Comparison of ENCODE assay signal across 11 cellular contexts in genomic region chr20:63522091-63522868, GRCh38. TPM values are rescaled to one million over a fixed set of nuclear protein-coding genes. Genes with fewer than 3 reads are reported as not detected.
DNase-seq lines count a peak whose midpoint lies in the region; ATAC-seq and TF ChIP-seq lines count a peak whose summit lies in the region.
"Had no signal": no experiment of that assay in that cellular context is flagged by ENCODE, and none has a peak within 500 bp of the region (broad histone marks: within the 10 kb centered on the region; RNA-seq: fewer than 3 reads in every experiment).

No MANE protein-coding gene starts in this region.

- H3K4me2 ChIP-seq in mammary epithelial cell (ENCODE audit: insufficient read depth, low read depth, low read length) = peak overlapping the region; percentile 86

- dilution Hi-C loops in mammary epithelial cell (cut with HindIII; ENCODE audit: low sequenced_read_pairs) = no loop called here

- TF ChIP-seq CTCF in right atrium auricular region (IDR thresholded peaks at IDR 0.05) (no peak), mammary epithelial cell (conservative IDR thresholded peaks at IDR 0.05 in 1 of 2, IDR thresholded peaks at IDR 0.05 in 1 of 2; ENCODE audit: extremely low read depth in 1 of 2, insufficient read depth in 1 of 2, low read depth in 1 of 2, low read length in 2 of 2) (no peak), lower lobe of right lung (IDR thresholded peaks at IDR 0.05) (no peak), upper lobe of right lung (IDR thresholded peaks at IDR 0.05) (no peak)

- 67% methylated on average over 13 of the region's 13 CpGs for WGBS in mammary epithelial cell (ENCODE audit: low coverage, missing lambda C conversion rate)

- H3K27ac ChIP-seq in right atrium auricular region = no peak overlapping the region
- no peak overlapping the region for H3K27ac ChIP-seq in mammary epithelial cell (ENCODE audit: insufficient read depth, low read depth, low read length)
- H3K27ac ChIP-seq in lower lobe of right lung = no peak overlapping the region
- H3K27ac ChIP-seq in upper lobe of right lung = no peak overlapping the region
- H3K27ac ChIP-seq: thoracic aorta had no signal

- ATAC-seq in Right ventricle myocardium inferior (no peak), lower lobe of right lung (no peak), upper lobe of right lung (no peak), GM19324 (IDR thresholded peaks at IDR 0.05; ENCODE audit: low FRiP score, unreplicated experiment) (no peak)

- H4K20me1 ChIP-seq in mammary epithelial cell (ENCODE audit: insufficient read depth, low read length) = peaks cover 4% of the 10 kb centered on the region

- peak overlapping the region in 1 of 2 donors; percentile 87 for H3K4me3 ChIP-seq in right atrium auricular region
- peak overlapping the region; percentile 46 to 90 (median 46) for H3K4me3 ChIP-seq in mammary epithelial cell (replicated peaks in 1 of 3; ENCODE audit: insufficient read depth in 1 of 3, low read depth in 2 of 3, low read length in 3 of 3)
- peak overlapping the region; percentile 93 for H3K4me3 ChIP-seq in lower lobe of right lung
- H3K4me3 ChIP-seq in upper lobe of right lung = peak overlapping the region; percentile 87

- peaks cover 28% of the 10 kb centered on the region for H3K79me2 ChIP-seq in mammary epithelial cell (ENCODE audit: insufficient read depth, low read length)

- no peaks in the 10 kb centered on the region for H3K36me3 ChIP-seq in right atrium auricular region
- peaks cover 4% of the 10 kb centered on the region for H3K36me3 ChIP-seq in mammary epithelial cell (ENCODE audit: insufficient read depth, low read length)
- H3K36me3 ChIP-seq in lower lobe of right lung = peaks cover 19% of the 10 kb centered on the region
- H3K36me3 ChIP-seq in upper lobe of right lung = peaks cover 18% of the 10 kb centered on the region

- H3K27me3 ChIP-seq in right atrium auricular region (no peaks in the 10 kb centered on the region), mammary epithelial cell (ENCODE audit: insufficient read depth, low read length) (no peaks in the 10 kb centered on the region), lower lobe of right lung (ENCODE audit: low read depth) (no peaks in the 10 kb centered on the region), upper lobe of right lung (no peaks in the 10 kb centered on the region)

- no peak overlapping the region for H3K9ac ChIP-seq in mammary epithelial cell (ENCODE audit: insufficient read depth, low read length)

- no peak overlapping the region for H2AFZ ChIP-seq in mammary epithelial cell (ENCODE audit: low read depth, low read length)

- peaks cover 0 to 33% of the 10 kb centered on the region in 2 donors for H3K4me1 ChIP-seq in right atrium auricular region
- H3K4me1 ChIP-seq in mammary epithelial cell (ENCODE audit: insufficient read depth, low read length) = peaks cover 17% of the 10 kb centered on the region
- peaks cover 30% of the 10 kb centered on the region for H3K4me1 ChIP-seq in lower lobe of right lung
- peaks cover 21% of the 10 kb centered on the region for H3K4me1 ChIP-seq in upper lobe of right lung

- in situ Hi-C loops in mammary epithelial cell (cut with MboI; ENCODE audit: low sequenced_read_pairs in 2 of 2) = no loop called here

- CTCF ChIA-PET in mammary epithelial cell (lab: Charles Lee; ENCODE audit: low non-redundant PET) = no interaction called here

- DNase-seq in Right ventricle myocardium inferior (ENCODE audit: missing footprints) (peak; percentile 41), right atrium auricular region (ENCODE audit: low spot score) (no peak), mammary epithelial cell (no peak), lower lobe of right lung (no peak), upper lobe of right lung (no peak), HCEC 1CT (no peak), NCI-H524 (lab: John Stamatoyannopoulos, UW) (no peak)
- DNase-seq: activated gamma-delta T cell, NCI-H345 had no signal

- BruUV-seq in mammary epithelial cell (replicated peaks; lab: Mats Ljungman, UMichigan) = no TSS peak

- H3K9me3 ChIP-seq in right atrium auricular region = no peaks in the 10 kb centered on the region
- H3K9me3 ChIP-seq in mammary epithelial cell (replicated peaks; ENCODE audit: insufficient read depth, low read length) = peaks cover 5% of the 10 kb centered on the region
- H3K9me3 ChIP-seq in lower lobe of right lung = no peaks in the 10 kb centered on the region
- no peaks in the 10 kb centered on the region for H3K9me3 ChIP-seq in upper lobe of right lung
- H3K9me3 ChIP-seq: thoracic aorta had no signal

- intact Hi-C loops in Right ventricle myocardium inferior (cut with DNase I) = no loop called here
- intact Hi-C loops in mammary epithelial cell (cut with micrococcal nuclease) = no loop called here
- intact Hi-C loops in lower lobe of right lung (cut with DNase I) = no loop called here
- intact Hi-C loops in upper lobe of right lung (cut with DNase I) = no loop called here

RNA-seq across cellular contexts. Expression of gene PPDPF, which starts 1.7 kb away (rescaled TPM):
- 261 TPM for total RNA-seq in Right ventricle myocardium inferior
- total RNA-seq in right atrium auricular region = 100 to 1,000 TPM; 138 to 185 TPM
- 100 to 1,000 TPM; 148 to 355 TPM for total RNA-seq in mammary epithelial cell
- 62.8 TPM for polyA plus RNA-seq in mammary epithelial cell
- 38.1 TPM for polyA minus RNA-seq in mammary epithelial cell
- 305 TPM for total RNA-seq in lower lobe of right lung
- 355 TPM for total RNA-seq in upper lobe of right lung

RNA-seq across cellular contexts. Expression of gene PTK6, which starts 14.9 kb away (rescaled TPM):
- total RNA-seq in Right ventricle myocardium inferior (0.11 TPM), right atrium auricular region (not detected), mammary epithelial cell (1 to 10 TPM in 1 of 2 donors, under 1 TPM in 1; 0.83 to 1.1 TPM), lower lobe of right lung (4.2 TPM), upper lobe of right lung (4.9 TPM)
- 0.29 TPM for polyA plus RNA-seq in mammary epithelial cell
- 0.72 TPM for polyA minus RNA-seq in mammary epithelial cell

RNA-seq across cellular contexts. Expression of gene EEF1A2, which starts 23.4 kb away (rescaled TPM):
- total RNA-seq in Right ventricle myocardium inferior (1,274 TPM), right atrium auricular region (100 to 1,000 TPM; 797 to 886 TPM), mammary epithelial cell (1 to 10 TPM in 1 of 2 donors, under 1 TPM in 1; 0.33 to 1.4 TPM), lower lobe of right lung (0.77 TPM), upper lobe of right lung (0.67 TPM)
- polyA plus RNA-seq in mammary epithelial cell = 0.58 TPM
- polyA minus RNA-seq in mammary epithelial cell = not detected

RNA-seq across cellular contexts. Expression of gene SRMS, which starts 25.3 kb away (rescaled TPM):
- total RNA-seq in Right ventricle myocardium inferior (not detected), right atrium auricular region (not detected), mammary epithelial cell (under 1 TPM in 1 of 2 donors, not detected in 1; under 0.01 TPM), lower lobe of right lung (not detected), upper lobe of right lung (not detected)
- polyA plus RNA-seq in mammary epithelial cell = 0.16 TPM
- polyA minus RNA-seq in mammary epithelial cell = not detected
- total RNA-seq: thoracic aorta had no signal

RNA-seq across cellular contexts. Expression of gene FNDC11, which starts 31.7 kb away (rescaled TPM):
- 0.16 TPM for total RNA-seq in Right ventricle myocardium inferior
- total RNA-seq in right atrium auricular region = not detected
- under 1 TPM; under 0.01 to 0.45 TPM for total RNA-seq in mammary epithelial cell
- polyA plus RNA-seq in mammary epithelial cell = 0.60 TPM
- not detected for polyA minus RNA-seq in mammary epithelial cell
- total RNA-seq in lower lobe of right lung = 1.3 TPM
- total RNA-seq in upper lobe of right lung = 0.32 TPM

Comparison
In these comparisons a context has a peak if more than half of its experiments do, and no peak if none do; other contexts are left out.
1. RNA of gene EEF1A2, which starts 23.4 kb away (total RNA-seq): 1,274 TPM in Right ventricle myocardium inferior (single experiment) and 797 to 886 TPM in right atrium auricular region; 0.33 to 1.4 TPM in mammary epithelial cell, 0.77 TPM in lower lobe of right lung (single experiment) and 0.67 TPM in upper lobe of right lung (single experiment); every median in the first group is over 100 times any median in the second.